18 cellular contexts compared by ENCODE assay signal in the genomic region with DNA sequence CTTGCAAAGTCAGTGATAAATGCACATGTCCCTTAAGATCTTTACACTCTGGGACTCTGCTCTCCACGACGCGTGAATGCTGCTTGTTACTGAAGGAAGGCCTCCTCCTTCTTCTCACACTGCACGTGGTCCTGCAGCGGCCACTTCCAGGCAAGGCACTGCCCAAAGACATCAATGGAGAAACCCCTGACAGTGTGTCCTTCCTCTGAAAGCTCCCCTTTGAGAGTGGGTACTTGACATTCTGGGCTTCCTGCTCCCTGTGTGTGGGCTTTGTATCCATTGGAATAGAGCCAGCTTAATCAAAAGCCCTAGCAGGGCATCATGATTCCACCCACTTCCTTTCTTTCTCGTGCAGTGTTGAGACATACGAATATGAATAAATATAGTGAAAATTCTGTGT.
DNase-seq lines count a peak whose midpoint lies in the region; ATAC-seq, FAIRE-seq and TF ChIP-seq lines count a peak whose summit lies in the region.
"Had no signal": no experiment of that assay in that cellular context is flagged by ENCODE, and none has a peak within 500 bp of the region (broad histone marks: within the 10 kb centered on the region; RNA-seq: fewer than 3 reads in every experiment).

No MANE protein-coding gene starts in this region.

- H3K9me3 ChIP-seq in astrocyte (ENCODE audit: insufficient read depth, low read depth, low read length): no peaks in the 10 kb centered on the region
- no peaks in the 10 kb centered on the region for H3K9me3 ChIP-seq in neuronal stem cell (replicated peaks in 1 of 2; ENCODE audit: control insufficient read depth in 2 of 2, insufficient read depth in 1 of 2, low read depth in 1 of 2, low read length in 2 of 2)
- no peaks in the 10 kb centered on the region for H3K9me3 ChIP-seq in colonic mucosa
- no peaks in the 10 kb centered on the region for H3K9me3 ChIP-seq in ovary
- H3K9me3 ChIP-seq: left ventricle myocardium inferior had no signal

- H2BK5ac ChIP-seq in neuronal stem cell (ENCODE audit: low read length): no peak overlapping the region

- no peak for TF ChIP-seq CTCF in astrocyte (IDR thresholded peaks at IDR 0.05; ENCODE audit: insufficient read depth, low read depth, low read length)
- no peak for TF ChIP-seq CTCF in colonic mucosa (IDR thresholded peaks at IDR 0.05)
- TF ChIP-seq CTCF in ovary (IDR thresholded peaks at IDR 0.05): no peak

- no peak overlapping the region for H2AK5ac ChIP-seq in neuronal stem cell (ENCODE audit: low read depth, low read length)

- no peak overlapping the region for H3K4me3 Mint-ChIP-seq in astrocyte (ENCODE audit: unreplicated experiment)
- no peak overlapping the region for H3K4me3 Mint-ChIP-seq in activated naive CD8-positive, alpha-beta T cell treated with anti-CD3 and anti-CD28 coated beads, Interleukin-2, amount 50 U/mL, for 24 hours
- H3K4me3 Mint-ChIP-seq: activated naive CD8-positive, alpha-beta T cell treated with anti-CD3 and anti-CD28 coated beads, Interleukin-2, amount 10 ng/mL, durations not matched to agents 7 days and 5 days; CD4-positive, alpha-beta memory T cell; nephron progenitor cell had no signal

- H3K27ac Mint-ChIP-seq in astrocyte (ENCODE audit: unreplicated experiment): no peak overlapping the region
- H3K27ac Mint-ChIP-seq in activated naive CD8-positive, alpha-beta T cell treated with anti-CD3 and anti-CD28 coated beads, Interleukin-2, amount 50 U/mL, for 24 hours: no peak overlapping the region
- H3K27ac Mint-ChIP-seq: activated naive CD8-positive, alpha-beta T cell treated with anti-CD3 and anti-CD28 coated beads, Interleukin-2, amount 10 ng/mL, durations not matched to agents 7 days and 5 days; CD4-positive, alpha-beta memory T cell; nephron progenitor cell had no signal

- H3K27me3 ChIP-seq in astrocyte (ENCODE audit: insufficient read depth, low read length) (peaks cover 10% of the 10 kb centered on the region), neuronal stem cell (ENCODE audit: control insufficient read depth in 3 of 3, insufficient read depth in 3 of 3, low read depth in 1 of 3, low read length in 3 of 3) (no peaks in the 10 kb centered on the region), colonic mucosa (no peaks in the 10 kb centered on the region), ovary (no peaks in the 10 kb centered on the region)

- no peaks in the 10 kb centered on the region for H3K36me3 ChIP-seq in astrocyte (ENCODE audit: insufficient read depth, low read length)
- no peaks in the 10 kb centered on the region for H3K36me3 ChIP-seq in neuronal stem cell (replicated peaks in 1 of 2; ENCODE audit: control insufficient read depth in 2 of 2, insufficient read depth in 2 of 2, low read length in 2 of 2)
- no peaks in the 10 kb centered on the region for H3K36me3 ChIP-seq in colonic mucosa
- H3K36me3 ChIP-seq in ovary: no peaks in the 10 kb centered on the region
- H3K36me3 ChIP-seq: left ventricle myocardium inferior had no signal

- H3K79me2 ChIP-seq in astrocyte (ENCODE audit: insufficient read depth, low read length): no peaks in the 10 kb centered on the region

- H3K4me3 ChIP-seq in astrocyte (ENCODE audit: insufficient read depth, low read depth, low read length) (no peak overlapping the region), neuronal stem cell (ENCODE audit: low read length in 2 of 2) (no peak overlapping the region), colonic mucosa (no peak overlapping the region), ovary (no peak overlapping the region)
- H3K4me3 ChIP-seq: coronary artery, left ventricle myocardium inferior had no signal

- no peak for FAIRE-seq in astrocyte (lab: Jason Lieb, UNC)
- FAIRE-seq: GM18507, HepG2 had no signal

- no peak overlapping the region for H3K4ac ChIP-seq in neuronal stem cell (ENCODE audit: low read length)

- no peak overlapping the region for H2BK120ac ChIP-seq in neuronal stem cell (ENCODE audit: low read depth, low read length)

- no peak overlapping the region for H3K18ac ChIP-seq in neuronal stem cell (ENCODE audit: low read length)

- peaks cover 20% of the 10 kb centered on the region for H3K4me1 Mint-ChIP-seq in astrocyte (ENCODE audit: low read depth, unreplicated experiment)
- H3K4me1 Mint-ChIP-seq in activated naive CD8-positive, alpha-beta T cell treated with anti-CD3 and anti-CD28 coated beads, Interleukin-2, amount 50 U/mL, for 24 hours: peaks cover 6% of the 10 kb centered on the region
- H3K4me1 Mint-ChIP-seq: CD4-positive, alpha-beta memory T cell had no signal

- H3K79me1 ChIP-seq in neuronal stem cell (ENCODE audit: low read depth, low read length): no peaks in the 10 kb centered on the region

- no CpG with 5 or more reads among the region's 7 CpGs for WGBS in neuronal stem cell (ENCODE audit: extremely low coverage in 2 of 2, insufficient read length in 2 of 2, insufficient replicate concordance in 1 of 2), 2 donors
- 45 to 56% (median 46%) methylated on average over 7 of the region's 7 CpGs for WGBS in ovary, 3 donors

- H3K14ac ChIP-seq in neuronal stem cell (ENCODE audit: low read length): no peak overlapping the region

- H3K27me3 Mint-ChIP-seq in astrocyte (ENCODE audit: low read depth, unreplicated experiment): peaks cover 28% of the 10 kb centered on the region
- H3K27me3 Mint-ChIP-seq in activated naive CD8-positive, alpha-beta T cell treated with anti-CD3 and anti-CD28 coated beads, Interleukin-2, amount 50 U/mL, for 24 hours: peaks cover 21% of the 10 kb centered on the region

- H3K27ac ChIP-seq in astrocyte (ENCODE audit: low read depth, low read length) (no peak overlapping the region), neuronal stem cell (replicated peaks; ENCODE audit: low read length) (no peak overlapping the region), colonic mucosa (no peak overlapping the region), ovary (no peak overlapping the region)
- H3K27ac ChIP-seq: coronary artery, left ventricle myocardium inferior had no signal

- TF ChIP-seq POLR2A in ovary (IDR thresholded peaks at IDR 0.05): no peak

- no peak overlapping the region for H2BK15ac ChIP-seq in neuronal stem cell (ENCODE audit: low read length)

- no peaks in the 10 kb centered on the region for H3K36me3 Mint-ChIP-seq in astrocyte (ENCODE audit: low read depth, unreplicated experiment)
- no peaks in the 10 kb centered on the region for H3K36me3 Mint-ChIP-seq in activated naive CD8-positive, alpha-beta T cell treated with anti-CD3 and anti-CD28 coated beads, Interleukin-2, amount 50 U/mL, for 24 hours (ENCODE audit: low read depth)
- H3K36me3 Mint-ChIP-seq: activated naive CD8-positive, alpha-beta T cell treated with anti-CD3 and anti-CD28 coated beads, Interleukin-2, amount 10 ng/mL, durations not matched to agents 7 days and 5 days; CD4-positive, alpha-beta memory T cell had no signal

- in situ Hi-C loops in G401 (cut with HindIII; ENCODE audit: low sequenced_read_pairs): no loop called here

- no peaks in the 10 kb centered on the region for H4K20me1 ChIP-seq in astrocyte (ENCODE audit: insufficient read depth, low read length)

- no peak overlapping the region for H4K91ac ChIP-seq in neuronal stem cell (ENCODE audit: low read depth, low read length, poor library complexity)

- H3K9ac ChIP-seq in astrocyte (ENCODE audit: low read length) (no peak overlapping the region), neuronal stem cell (ENCODE audit: low read depth, low read length, poor library complexity) (no peak overlapping the region), colonic mucosa (ENCODE audit: low read depth in 2 of 2, low read length in 2 of 2) (no peak overlapping the region)

- DNase-seq in G401 (ENCODE audit: low spot score) (peak; percentile 35), NCI-H2029 (lab: John Stamatoyannopoulos, UW) (peak; percentile 51), astrocyte (ENCODE audit: low read depth) (no peak), neuronal stem cell (ENCODE audit: low spot score) (no peak), colonic mucosa (no peak), dedifferentiated amniotic fluid mesenchymal stem cell (ENCODE audit: extremely low spot score) (no peak), ovary (no peak)
- no peak for DNase-seq in activated naive CD8-positive, alpha-beta T cell treated with anti-CD3 and anti-CD28 coated beads, Interleukin-2, amount 50 U/mL, for 24 hours
- DNase-seq: activated CD4-positive, CD25-positive, alpha-beta regulatory T cell; activated CD8-positive, alpha-beta memory T cell treated with anti-CD3 and anti-CD28 coated beads, Interleukin-2, amount 50 U/mL, for 4 hours; activated naive CD8-positive, alpha-beta T cell treated with anti-CD3 and anti-CD28 coated beads, Interleukin-2, amount 10 ng/mL, durations not matched to agents 7 days and 5 days; CD4-positive, alpha-beta memory T cell; left ventricle myocardium inferior; NCI-H187; nephron progenitor cell had no signal

- intact Hi-C loops in colonic mucosa (cut with DNase I): no loop called here
- intact Hi-C loops in ovary (cut with DNase I): no loop called here

- TF ChIP-seq EP300 in ovary (IDR thresholded peaks at IDR 0.05): no peak

- H3K9me3 Mint-ChIP-seq in astrocyte (ENCODE audit: unreplicated experiment): no peaks in the 10 kb centered on the region
- H3K9me3 Mint-ChIP-seq in activated naive CD8-positive, alpha-beta T cell treated with anti-CD3 and anti-CD28 coated beads, Interleukin-2, amount 50 U/mL, for 24 hours: no peaks in the 10 kb centered on the region
- H3K9me3 Mint-ChIP-seq: activated naive CD8-positive, alpha-beta T cell treated with anti-CD3 and anti-CD28 coated beads, Interleukin-2, amount 10 ng/mL, durations not matched to agents 7 days and 5 days; CD4-positive, alpha-beta memory T cell; nephron progenitor cell had no signal

- peak overlapping the region; percentile 56 for H2AFZ ChIP-seq in astrocyte (ENCODE audit: low read depth, low read length)
- peak overlapping the region; percentile 74 for H2AFZ ChIP-seq in neuronal stem cell (ENCODE audit: low read length)

- H3K4me1 ChIP-seq in astrocyte (ENCODE audit: insufficient read depth, low read length) (peaks cover 10% of the 10 kb centered on the region), neuronal stem cell (ENCODE audit: control insufficient read depth in 2 of 2, insufficient read depth in 1 of 2, low read depth in 1 of 2, low read length in 2 of 2) (peaks cover 0 to 25% of the 10 kb centered on the region in 2 donors), colonic mucosa (no peaks in the 10 kb centered on the region), ovary (ENCODE audit: insufficient read depth) (no peaks in the 10 kb centered on the region)
- H3K4me1 ChIP-seq: left ventricle myocardium inferior had no signal

- peak overlapping the region; percentile 44 for H3K4me2 ChIP-seq in astrocyte (ENCODE audit: low read length)
- H3K4me2 ChIP-seq in neuronal stem cell (ENCODE audit: insufficient read depth, low read length, poor library complexity, severe bottlenecking): no peak overlapping the region

- H2BK12ac ChIP-seq in neuronal stem cell (ENCODE audit: low read length): no peak overlapping the region

- no peak overlapping the region for H3K23ac ChIP-seq in neuronal stem cell (ENCODE audit: low read depth, low read length, poor library complexity)

- H4K8ac ChIP-seq in neuronal stem cell (ENCODE audit: low read depth, low read length): no peak overlapping the region

- ATAC-seq in activated naive CD8-positive, alpha-beta T cell treated with anti-CD3 and anti-CD28 coated beads, Interleukin-2, amount 50 U/mL, for 24 hours: no peak
- ATAC-seq: HepG2 had no signal

Comparison
In these comparisons a context has a peak if more than half of its experiments do, and no peak if none do; other contexts are left out.
1. DNase-seq: peak in G401 (single experiment) and NCI-H2029 (single experiment); none in astrocyte (single experiment), neuronal stem cell (single experiment), colonic mucosa (single experiment), dedifferentiated amniotic fluid mesenchymal stem cell (single experiment), activated naive CD8-positive, alpha-beta T cell treated with anti-CD3 and anti-CD28 coated beads, Interleukin-2, amount 50 U/mL, for 24 hours (single experiment) and ovary (0 of 5).